In genomic region chr11:117128289-117128688, GRCh38 we compare ENCODE assay signal across 14 cellular contexts.
"Had no signal": no experiment of that assay in that cellular context is flagged by ENCODE, and none has a peak within 500 bp of the region (broad histone marks: within the 10 kb centered on the region; RNA-seq: fewer than 3 reads in every experiment).

No MANE protein-coding gene starts in this region.

- H3K9me2 ChIP-seq: SK-N-SH had no signal

- H3K9ac ChIP-seq: SK-N-SH had no signal

- H3K4me2 ChIP-seq: SK-N-SH had no signal

- H3K4me3 ChIP-seq: MG63 had no signal

- DNase-seq: KBM-7, MG63, NCI-H1092, NCI-H1694 treated with DMSO at 0.1 percent for 48 hours, NCI-H1930, NCI-H2081, NCI-H2107, NCI-H2227 treated with DMSO at 0.1 percent for 48 hours, Right ventricle myocardium superior, RPMI8226, SK-N-SH had no signal

- H3K36me3 ChIP-seq: MG63 had no signal

- H3K27me3 ChIP-seq: MG63 had no signal

- H3K9me3 ChIP-seq: MG63, SK-N-SH had no signal

- FAIRE-seq: HTR-8/SVneo, RCC 7860 had no signal

- H3K27ac ChIP-seq: HL-60 had no signal
